ENCODE assay signal across 8 cellular contexts in the genomic region with DNA sequence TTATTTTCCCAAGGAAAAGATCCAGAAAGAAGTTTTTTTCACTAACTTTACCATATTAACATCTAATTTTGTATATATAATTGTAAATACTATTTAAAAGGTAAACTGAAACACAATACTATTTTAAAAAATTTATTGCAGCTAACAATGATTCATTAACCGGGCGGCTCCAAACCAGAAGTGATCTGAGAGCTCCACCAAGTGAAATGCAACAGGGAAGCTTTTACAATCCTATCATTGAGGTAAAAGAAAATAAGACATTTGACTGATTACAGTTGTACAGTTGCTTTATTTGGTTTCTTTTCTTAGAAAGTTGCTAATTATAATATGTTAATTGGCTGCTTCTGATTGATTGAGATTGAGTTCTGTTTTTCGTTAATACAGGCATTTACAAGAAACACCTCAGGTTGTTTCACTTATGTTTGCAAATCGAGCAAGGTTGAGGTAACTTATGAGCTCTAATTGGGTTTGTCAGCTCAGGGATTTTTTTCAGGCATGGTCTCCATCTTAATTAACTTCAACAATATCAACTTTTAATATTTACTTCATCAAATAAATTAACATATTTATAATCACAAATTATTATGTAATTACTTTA.
DNase-seq lines count a peak whose midpoint lies in the region; ATAC-seq and TF ChIP-seq lines count a peak whose summit lies in the region.
"Had no signal": no experiment of that assay in that cellular context is flagged by ENCODE, and none has a peak within 500 bp of the region (broad histone marks: within the 10 kb centered on the region; RNA-seq: fewer than 3 reads in every experiment).

No MANE protein-coding gene starts in this region.

- TF ChIP-seq CTCF in dorsolateral prefrontal cortex (IDR thresholded peaks at IDR 0.05 in 54 of 56, conservative IDR thresholded peaks at IDR 0.05 in 2 of 56; ENCODE audit: low read depth in 1 of 56, partially characterized antibody in 56 of 56) = peak in 47 of 56 donors; percentile 10 to 60 (median 33)
- peak; percentile 80 for TF ChIP-seq CTCF in osteoblast (IDR thresholded peaks at IDR 0.05; ENCODE audit: extremely low read depth, low read depth, low read length)

- H4K20me1 ChIP-seq in osteoblast (ENCODE audit: insufficient read depth, low read length) = no peaks in the 10 kb centered on the region

- intact Hi-C loops in dorsolateral prefrontal cortex (cut with DNase I) = no loop called here

- no peaks in the 10 kb centered on the region for H3K36me3 ChIP-seq in osteoblast (ENCODE audit: insufficient read depth, low read length)

- peak overlapping the region; percentile 20 for H2AFZ ChIP-seq in osteoblast (ENCODE audit: low read length)

- no peaks in the 10 kb centered on the region for H3K27me3 ChIP-seq in dorsolateral prefrontal cortex
- H3K27me3 ChIP-seq in osteoblast (ENCODE audit: insufficient read depth, low read length) = no peaks in the 10 kb centered on the region

- no peak for ATAC-seq in GM18867 (IDR thresholded peaks at IDR 0.05; ENCODE audit: unreplicated experiment)

- no peaks in the 10 kb centered on the region for H3K79me2 ChIP-seq in osteoblast (ENCODE audit: insufficient read depth, low read length)

- H3K27ac ChIP-seq in dorsolateral prefrontal cortex (no peak overlapping the region), osteoblast (ENCODE audit: low read depth, low read length) (no peak overlapping the region)

- H3K9me3 ChIP-seq in osteoblast (ENCODE audit: low read depth, low read length) = no peaks in the 10 kb centered on the region

- DNase-seq in GM03348 (ENCODE audit: low spot score) (peak; percentile 38), NCI-H526 treated with DMSO at 0.1 percent for 48 hours (lab: John Stamatoyannopoulos, UW) (peak; percentile 13), dorsolateral prefrontal cortex (peak in 1 of 10 donors; percentile 16), osteoblast (ENCODE audit: insufficient read length, low spot score, missing footprints) (no peak), NCI-H1105 (lab: John Stamatoyannopoulos, UW) (no peak)
- DNase-seq in activated effector memory CD4-positive, alpha-beta T cell treated with anti-CD3 and anti-CD28 coated beads, Interleukin-2, amount 50 U/mL, for 16 hours = no peak
- DNase-seq: NCI-H345 had no signal

- H3K4me1 ChIP-seq in osteoblast (ENCODE audit: insufficient read depth, low read length) = peaks cover 6% of the 10 kb centered on the region

- H3K4me3 ChIP-seq in dorsolateral prefrontal cortex (no peak overlapping the region), osteoblast (ENCODE audit: insufficient read depth, low read length) (no peak overlapping the region)

- no peak overlapping the region for H3K4me2 ChIP-seq in osteoblast (ENCODE audit: insufficient read depth, low read length)

Comparison
In these comparisons a context has a peak if more than half of its experiments do, and no peak if none do; other contexts are left out.
1. DNase-seq: peak in GM03348 (single experiment) and NCI-H526 treated with DMSO at 0.1 percent for 48 hours (single experiment); none in osteoblast (single experiment), NCI-H1105 (single experiment) and activated effector memory CD4-positive, alpha-beta T cell treated with anti-CD3 and anti-CD28 coated beads, Interleukin-2, amount 50 U/mL, for 16 hours (single experiment).